1 cellular context compared by ENCODE assay signal in genomic region chr6:44217332-44218143, GRCh38.
TF ChIP-seq lines count a peak whose summit lies in the region.

No MANE protein-coding gene starts in this region.

TF ChIP-seq in HepG2, 621 proteins besides CTCF, POLR2A, EP300 and RAD21 (continued from another document and continues in another):
- TF ChIP-seq HOMEZ (CRISPR knock-in tag; IDR thresholded peaks at IDR 0.05; ENCODE audit: low read depth) (no peak), MATR3 (CRISPR knock-in tag; IDR thresholded peaks at IDR 0.05) (no peak), KDM4B (CRISPR knock-in tag; IDR thresholded peaks at IDR 0.05) (no peak), HOXA7 (CRISPR knock-in tag; IDR thresholded peaks at IDR 0.05) (no peak), SRF (IDR thresholded peaks at IDR 0.05; ENCODE audit: low read depth, low read length) (no peak), MED8 (CRISPR knock-in tag; IDR thresholded peaks at IDR 0.05; ENCODE audit: insufficient replicate concordance) (no peak), FUBP1 (CRISPR knock-in tag; IDR thresholded peaks at IDR 0.05; ENCODE audit: borderline replicate concordance) (no peak), ZBTB38 (CRISPR knock-in tag; IDR thresholded peaks at IDR 0.05) (peak; percentile 55; the same call in 1 of the 2 replicates), HES4 (CRISPR knock-in tag; IDR thresholded peaks at IDR 0.05; ENCODE audit: borderline replicate concordance) (peak; percentile 37; the same call in 1 of the 2 replicates), POGK (CRISPR knock-in tag; conservative IDR thresholded peaks at IDR 0.05) (no peak; the same call in 1 of the 2 replicates), ZNF557 (CRISPR knock-in tag; IDR thresholded peaks at IDR 0.05) (no peak), ZNF567 (CRISPR knock-in tag; IDR thresholded peaks at IDR 0.05; ENCODE audit: borderline replicate concordance) (no peak), DR1 (CRISPR knock-in tag; IDR thresholded peaks at IDR 0.05) (no peak), ZNF503 (CRISPR knock-in tag; IDR thresholded peaks at IDR 0.05) (no peak), THAP8 (CRISPR knock-in tag; IDR thresholded peaks at IDR 0.05; ENCODE audit: borderline replicate concordance) (no peak), AGO2 (optimal IDR thresholded peaks at IDR 0.05; ENCODE audit: low read depth, low read length) (no peak), ZNF17 (CRISPR knock-in tag; IDR thresholded peaks at IDR 0.05) (no peak), PAXIP1 (CRISPR knock-in tag; conservative IDR thresholded peaks at IDR 0.05) (no peak), RFXAP (CRISPR knock-in tag; IDR thresholded peaks at IDR 0.05; ENCODE audit: borderline replicate concordance) (0 out of 2 replicates have a peak, but pooled peaks have one; percentile 53), MTF1 (CRISPR knock-in tag; IDR thresholded peaks at IDR 0.05) (no peak), KLF16 (CRISPR knock-in tag; IDR thresholded peaks at IDR 0.05) (no peak), HNRNPLL (IDR thresholded peaks at IDR 0.05; ENCODE audit: low read depth, low read length, poor library complexity, severe bottlenecking) (peak; percentile 58), ZNF768 (CRISPR knock-in tag; IDR thresholded peaks at IDR 0.05) (peak; percentile 78; the same call in 1 of the 2 replicates), SNAPC5 (CRISPR knock-in tag; IDR thresholded peaks at IDR 0.05; ENCODE audit: borderline replicate concordance) (no peak), SMAD1 (CRISPR knock-in tag; IDR thresholded peaks at IDR 0.05; ENCODE audit: borderline replicate concordance, low read depth) (no peak), ATAD3A (CRISPR knock-in tag; IDR thresholded peaks at IDR 0.05) (no peak), TEF (CRISPR knock-in tag; IDR thresholded peaks at IDR 0.05) (no peak), TCF7 (IDR thresholded peaks at IDR 0.05; ENCODE audit: low read depth) (no peak), DBP (CRISPR knock-in tag; IDR thresholded peaks at IDR 0.05; ENCODE audit: not compliant biosample characterization) (no peak), AKAP8 (CRISPR knock-in tag; IDR thresholded peaks at IDR 0.05) (0 out of 2 replicates have a peak, but pooled peaks have one; percentile 35), ATM (IDR thresholded peaks at IDR 0.05; ENCODE audit: borderline replicate concordance) (no peak), STAT6 (CRISPR knock-in tag; IDR thresholded peaks at IDR 0.05; ENCODE audit: borderline replicate concordance) (no peak), PATZ1 (CRISPR knock-in tag; IDR thresholded peaks at IDR 0.05) (peak; percentile 29; the same call in 1 of the 2 replicates), PRMT3 (CRISPR knock-in tag; IDR thresholded peaks at IDR 0.05; ENCODE audit: borderline replicate concordance, low read depth) (no peak), ZSCAN20 (CRISPR knock-in tag; IDR thresholded peaks at IDR 0.05; ENCODE audit: borderline replicate concordance) (no peak), KLF12 (CRISPR knock-in tag; IDR thresholded peaks at IDR 0.05; ENCODE audit: borderline replicate concordance) (no peak), ZNF672 (CRISPR knock-in tag; IDR thresholded peaks at IDR 0.05) (no peak), ZNF430 (CRISPR knock-in tag; IDR thresholded peaks at IDR 0.05) (no peak), ZFP37 (CRISPR knock-in tag; IDR thresholded peaks at IDR 0.05; ENCODE audit: borderline replicate concordance) (no peak), ZNF776 (CRISPR knock-in tag; IDR thresholded peaks at IDR 0.05) (peak; percentile 47; the same call in 1 of the 2 replicates), NR2F1 (CRISPR knock-in tag; IDR thresholded peaks at IDR 0.05) (no peak), MTF2 (CRISPR knock-in tag; IDR thresholded peaks at IDR 0.05; ENCODE audit: borderline replicate concordance) (no peak), KDM6A (CRISPR knock-in tag; IDR thresholded peaks at IDR 0.05; ENCODE audit: low read depth) (no peak), ZNF788 (CRISPR knock-in tag; IDR thresholded peaks at IDR 0.05; ENCODE audit: borderline replicate concordance) (peak; percentile 84), HNRNPL (IDR thresholded peaks at IDR 0.05; ENCODE audit: low read depth, low read length) (peak; percentile 84; the same call in 1 of the 2 replicates), KDM3A (CRISPR knock-in tag; IDR thresholded peaks at IDR 0.05; ENCODE audit: low read depth) (0 out of 2 replicates have a peak, but pooled peaks have one; percentile 20)
